In genomic region chr7:818031-818699, GRCh38 we compare ENCODE assay signal across 8 cellular contexts. TPM values are rescaled to one million over a fixed set of nuclear protein-coding genes. Genes with fewer than 3 reads are reported as not detected.
DNase-seq lines count a peak whose midpoint lies in the region; ATAC-seq, FAIRE-seq and TF ChIP-seq lines count a peak whose summit lies in the region.

No MANE protein-coding gene starts in this region.

- no peaks in the 10 kb centered on the region for H3K9me3 ChIP-seq in DND-41 (ENCODE audit: insufficient read depth, low read length, severe bottlenecking)
- H3K9me3 ChIP-seq in kidney (ENCODE audit: control insufficient read depth in 1 of 2, low read length in 2 of 2), result no peaks in the 10 kb centered on the region

- H3K9ac ChIP-seq in DND-41 (ENCODE audit: low read depth, low read length), result peak overlapping the region; percentile 75; the same call in 1 of the 2 replicates
- no peak overlapping the region for H3K9ac ChIP-seq in kidney (ENCODE audit: low read length in 2 of 2)

- no peak for ATAC-seq in DND-41 (ENCODE audit: insufficient read depth, low read depth)
- ATAC-seq in activated naive CD4-positive, alpha-beta T cell treated with anti-CD3 and anti-CD28 coated beads, Interleukin-2, amount 50 U/mL, for 72 hours, result no peak
- no peak for ATAC-seq in GM19351 (IDR thresholded peaks at IDR 0.05; ENCODE audit: unreplicated experiment)
- ATAC-seq in HG03342 (IDR thresholded peaks at IDR 0.05; ENCODE audit: unreplicated experiment), result no peak
- no peak for ATAC-seq in HG03521 (IDR thresholded peaks at IDR 0.05; ENCODE audit: unreplicated experiment)

- FAIRE-seq in kidney (lab: Jason Lieb, UNC), result no peak

- H3K36me3 Mint-ChIP-seq in activated naive CD4-positive, alpha-beta T cell treated with anti-CD3 and anti-CD28 coated beads, Interleukin-2, amount 50 U/mL, for 72 hours, result peaks cover 10 to 21% of the 10 kb centered on the region in 2 donors

- peak overlapping the region; percentile 88 to 95; a peak in 2 of 4 replicates for H3K4me3 ChIP-seq in DND-41 (ENCODE audit: low read depth in 1 of 2, low read length in 2 of 2)
- peak overlapping the region in 1 of 2 donors; percentile 0 for H3K4me3 ChIP-seq in kidney (ENCODE audit: low read length in 2 of 2)

- H2AFZ ChIP-seq in DND-41 (ENCODE audit: low read depth, low read length), result no peak overlapping the region

- no peak for DNase-seq in DND-41
- peak; percentile 61 for DNase-seq in HuH-7 (ENCODE audit: low spot score)
- DNase-seq in activated naive CD4-positive, alpha-beta T cell treated with anti-CD3 and anti-CD28 coated beads, Interleukin-2, amount 50 U/mL, for 72 hours (ENCODE audit: low spot score in 2 of 2), result no peak
- DNase-seq in kidney, result peak; percentile 10
- no peak for DNase-seq in DMS153 treated with DMSO at 0.1 percent for 48 hours (lab: John Stamatoyannopoulos, UW; ENCODE audit: unreplicated experiment)

- TF ChIP-seq CTCF in DND-41 (IDR thresholded peaks at IDR 0.05; ENCODE audit: borderline replicate concordance, extremely low read depth, low read length, poor library complexity, severe bottlenecking) (peak; percentile 54), kidney (IDR thresholded peaks at IDR 0.05; ENCODE audit: borderline replicate concordance, extremely low read depth, insufficient read depth) (no peak)

- no peak overlapping the region for H3K27ac ChIP-seq in DND-41 (ENCODE audit: low read length)
- H3K27ac ChIP-seq in kidney (ENCODE audit: low read depth in 2 of 2, low read length in 2 of 2), result no peak overlapping the region

- intact Hi-C loops in kidney (cut with DNase I), result no loop called here

- H3K79me2 ChIP-seq in DND-41 (ENCODE audit: insufficient read depth, low read length), result peaks cover 65% of the 10 kb centered on the region

- peak overlapping the region; percentile 91 for H3K4me2 ChIP-seq in DND-41 (ENCODE audit: insufficient read depth, low read length)

- H3K36me3 ChIP-seq in DND-41 (ENCODE audit: insufficient read depth, low read length) (0 out of 2 replicates have a peak, but pooled peaks cover 4% of the 10 kb centered on the region), kidney (ENCODE audit: control insufficient read depth in 1 of 2, insufficient read depth in 2 of 2, low read length in 2 of 2) (no peaks in the 10 kb centered on the region)

- peaks cover 32% of the 10 kb centered on the region for H3K4me1 ChIP-seq in DND-41 (ENCODE audit: insufficient read depth, low read length)
- H3K4me1 ChIP-seq in kidney (ENCODE audit: control insufficient read depth in 1 of 2, insufficient read depth in 1 of 2, low read depth in 1 of 2, low read length in 2 of 2), result peaks cover 4 to 28% of the 10 kb centered on the region in 2 donors

- peaks cover 67% of the 10 kb centered on the region for H4K20me1 ChIP-seq in DND-41 (ENCODE audit: insufficient read depth, low read length)

- no peaks in the 10 kb centered on the region for H3K9me3 Mint-ChIP-seq in activated naive CD4-positive, alpha-beta T cell treated with anti-CD3 and anti-CD28 coated beads, Interleukin-2, amount 50 U/mL, for 72 hours

- H3K27me3 ChIP-seq in DND-41 (ENCODE audit: insufficient read depth, low read length, poor library complexity), result peaks cover 3% of the 10 kb centered on the region

- peak overlapping the region; percentile 93 to 96 for H3K27ac Mint-ChIP-seq in activated naive CD4-positive, alpha-beta T cell treated with anti-CD3 and anti-CD28 coated beads, Interleukin-2, amount 50 U/mL, for 72 hours

RNA-seq across cellular contexts. Expression of gene SUN1, which starts 14.1 kb away (rescaled TPM):
- 100 to 1,000 TPM; 106 to 109 TPM for total RNA-seq in activated naive CD4-positive, alpha-beta T cell treated with anti-CD3 and anti-CD28 coated beads, Interleukin-2, amount 50 U/mL, for 72 hours
- 168 TPM for total RNA-seq in kidney
- polyA plus RNA-seq in kidney (ENCODE audit: insufficient read depth, low read depth, low replicate concordance), result 40.4 TPM

RNA-seq across cellular contexts. Expression of gene GET4, which starts 58.2 kb away (rescaled TPM):
- total RNA-seq in activated naive CD4-positive, alpha-beta T cell treated with anti-CD3 and anti-CD28 coated beads, Interleukin-2, amount 50 U/mL, for 72 hours, result 10 to 100 TPM; 32.5 to 34.1 TPM
- total RNA-seq in kidney, result 44.8 TPM
- polyA plus RNA-seq in kidney (ENCODE audit: insufficient read depth, low read depth, low replicate concordance), result 80.8 TPM

Comparison
In these comparisons a context has a peak if more than half of its experiments do, and no peak if none do; other contexts are left out.
1. DNase-seq: peak in HuH-7 (single experiment) and kidney (single experiment); none in DND-41 (single experiment), activated naive CD4-positive, alpha-beta T cell treated with anti-CD3 and anti-CD28 coated beads, Interleukin-2, amount 50 U/mL, for 72 hours (0 of 2) and DMS153 treated with DMSO at 0.1 percent for 48 hours (single experiment).